1 cellular context compared by ENCODE assay signal in the genomic region with DNA sequence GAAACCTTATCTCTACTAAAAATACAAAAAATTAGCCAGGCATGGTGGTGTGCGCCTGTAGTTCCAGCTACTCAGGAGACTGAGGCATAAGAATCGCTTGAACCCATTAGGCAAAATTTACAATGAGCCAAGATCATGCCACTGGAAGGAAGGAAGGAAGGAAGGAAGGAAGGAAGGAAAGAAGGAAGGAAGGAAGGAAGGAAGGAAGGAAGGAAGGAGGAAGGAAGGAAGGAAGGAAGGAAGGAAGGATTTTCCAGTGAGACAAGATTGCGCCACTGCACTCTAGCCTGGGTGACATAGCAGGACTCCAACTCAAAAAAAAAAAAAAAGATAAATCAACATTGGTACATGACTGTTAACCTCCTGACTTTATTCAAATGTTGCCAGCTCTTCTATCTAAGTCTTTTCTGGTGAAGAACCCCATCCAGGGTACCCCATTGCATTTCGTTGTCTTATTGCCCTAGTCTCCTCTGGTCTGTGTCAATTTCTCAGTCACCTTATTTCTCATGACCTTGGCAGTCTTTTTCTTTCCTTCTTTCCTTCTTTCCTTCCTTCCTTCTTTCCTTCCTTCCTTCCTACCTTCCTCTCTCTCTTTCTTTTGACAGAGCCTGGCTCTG.
A peak's percentile ranks its signal among the peaks of the same experiment; 100 is the strongest.
TF ChIP-seq lines count a peak whose summit lies in the region.

No MANE protein-coding gene starts in this region.

TF ChIP-seq in HEK293, 187 proteins besides CTCF, POLR2A, EP300 and RAD21:
- peak; percentile 70 for TF ChIP-seq ZNF366 (tag by site-specific recombination; conservative IDR thresholded peaks at IDR 0.05)
